ENCODE assay signal across 27 cellular contexts in genomic region chr12:64790166-64790565, GRCh38.
"Had no signal": no experiment of that assay in that cellular context is flagged by ENCODE, and none has a peak within 500 bp of the region (broad histone marks: within the 10 kb centered on the region; RNA-seq: fewer than 3 reads in every experiment).

No MANE protein-coding gene starts in this region.

- H3K4me3 Mint-ChIP-seq: immature natural killer cell; mesothelial cell of epicardium; naive thymus-derived CD4-positive, alpha-beta T cell; nephron; stimulated activated memory B cell treated with anti-CD40 and anti-IgM and Interleukin-4, amounts not matched to agents 10 μg/mL and 1 μg/mL and 100 μg/mL, for 72 hours had no signal

- H3K9me3 Mint-ChIP-seq: immature natural killer cell; mesothelial cell of epicardium; nephron; stimulated activated memory B cell treated with anti-CD40 and anti-IgM and Interleukin-4, amounts not matched to agents 10 μg/mL and 1 μg/mL and 100 μg/mL, for 72 hours had no signal

- H3K4me3 ChIP-seq: coronary artery, ovary, psoas muscle, skin epidermis, spleen, testis, tibial artery, upper lobe of left lung had no signal

- H3K9me3 ChIP-seq: ovary, psoas muscle, spleen, testis, tibial artery, upper lobe of left lung had no signal

- H3K27ac Mint-ChIP-seq: immature natural killer cell; mesothelial cell of epicardium; naive thymus-derived CD4-positive, alpha-beta T cell; nephron; stimulated activated memory B cell treated with anti-CD40 and anti-IgM and Interleukin-4, amounts not matched to agents 10 μg/mL and 1 μg/mL and 100 μg/mL, for 72 hours had no signal

- H3K27me3 ChIP-seq: ovary, testis, upper lobe of left lung had no signal

- H3K4me1 ChIP-seq: psoas muscle, spleen, testis, tibial artery, upper lobe of left lung had no signal

- DNase-seq: dermis blood vessel endothelial cell; effector memory CD4-positive, alpha-beta T cell; hypothalamus; immature natural killer cell; mesenchymal stem cell; naive thymus-derived CD4-positive, alpha-beta T cell; nucleus accumbens; ovary; posterior cingulate gyrus; psoas muscle; right cardiac atrium; spleen; stimulated activated CD4-positive, alpha-beta T cell treated with anti-CD3 and anti-CD28 coated beads, Interleukin-4, amount 100 ng/mL, for 4 hours; stimulated activated naive CD8-positive, alpha-beta T cell treated with anti-CD3 and anti-CD28 coated beads, Interleukin-15, Interleukin-2, amounts not matched to agents 100 U/mL and 50 U/mL, for 24 hours; substantia nigra; testis; tibial artery; upper lobe of left lung had no signal

- H3K36me3 ChIP-seq: ovary, spleen, tibial artery had no signal

- FAIRE-seq: frontal cortex, keratinocyte, urothelium cell line had no signal

- ATAC-seq: left lobe of liver; naive thymus-derived CD4-positive, alpha-beta T cell; psoas muscle; right cardiac atrium; stimulated activated memory B cell treated with anti-CD40 and anti-IgM and Interleukin-4, amounts not matched to agents 10 μg/mL and 1 μg/mL and 100 μg/mL, for 72 hours; stimulated activated naive CD8-positive, alpha-beta T cell treated with anti-CD3 and anti-CD28 coated beads, Interleukin-15, Interleukin-2, amounts not matched to agents 100 U/mL and 50 U/mL, for 24 hours had no signal

- H3K36me3 Mint-ChIP-seq: mesothelial cell of epicardium; stimulated activated memory B cell treated with anti-CD40 and anti-IgM and Interleukin-4, amounts not matched to agents 10 μg/mL and 1 μg/mL and 100 μg/mL, for 72 hours had no signal

- H3K27ac ChIP-seq: coronary artery, ovary, psoas muscle, skin epidermis, spleen, testis, tibial artery, upper lobe of left lung had no signal

- H3K4me1 Mint-ChIP-seq: immature natural killer cell; naive thymus-derived CD4-positive, alpha-beta T cell; nephron; stimulated activated memory B cell treated with anti-CD40 and anti-IgM and Interleukin-4, amounts not matched to agents 10 μg/mL and 1 μg/mL and 100 μg/mL, for 72 hours had no signal
